ENCODE assay signal across 9 cellular contexts in genomic region chr14:77302926-77303325, GRCh38. TPM values are rescaled to one million over a fixed set of nuclear protein-coding genes. Genes with fewer than 3 reads are reported as not detected.
DNase-seq lines count a peak whose midpoint lies in the region; ATAC-seq and TF ChIP-seq lines count a peak whose summit lies in the region.
"Had no signal": no experiment of that assay in that cellular context is flagged by ENCODE, and none has a peak within 500 bp of the region (broad histone marks: within the 10 kb centered on the region; RNA-seq: fewer than 3 reads in every experiment).

No MANE protein-coding gene starts in this region.

- ATAC-seq in HG02610 (IDR thresholded peaks at IDR 0.05; ENCODE audit: unreplicated experiment) (peak; percentile 60), left colon (peak; percentile 19), GM23338 (no peak), HG03460 (IDR thresholded peaks at IDR 0.05; ENCODE audit: unreplicated experiment) (no peak)
- peak; percentile 90 for ATAC-seq in activated T-helper 17 cell treated with anti-CD3 and anti-CD28 coated beads, Interleukin-2, amount 50 U/mL, for 72 hours (replicated peaks)

- peak overlapping the region; percentile 68 for H3K4me3 Mint-ChIP-seq in activated T-helper 17 cell treated with anti-CD3 and anti-CD28 coated beads, Interleukin-2, amount 50 U/mL, for 72 hours
- no peak overlapping the region for H3K4me3 Mint-ChIP-seq in GM23338

- H2AFZ ChIP-seq in GM23338, result no peak overlapping the region

- no peak overlapping the region for H3K4me2 ChIP-seq in GM23338

- no peaks in the 10 kb centered on the region; the same call in 1 of the 2 replicates for H3K36me3 ChIP-seq in GM23338 (ENCODE audit: insufficient read depth)

- H3K9me2 ChIP-seq in GM23338 (ENCODE audit: insufficient read depth), result no peaks in the 10 kb centered on the region

- H3K9me3 Mint-ChIP-seq in activated T-helper 17 cell treated with anti-CD3 and anti-CD28 coated beads, Interleukin-2, amount 50 U/mL, for 72 hours, result no peaks in the 10 kb centered on the region
- H3K9me3 Mint-ChIP-seq in GM23338, result no peaks in the 10 kb centered on the region

- no peak overlapping the region for H3K27ac ChIP-seq in GM23338 (ENCODE audit: low read depth)

- H3F3A ChIP-seq in GM23338 (replicated peaks; ENCODE audit: low read depth), result no peaks in the 10 kb centered on the region; the same call in 1 of the 2 replicates

- no peaks in the 10 kb centered on the region for H3K27me3 ChIP-seq in GM23338 (ENCODE audit: insufficient read depth)

- H3K36me3 Mint-ChIP-seq in activated T-helper 17 cell treated with anti-CD3 and anti-CD28 coated beads, Interleukin-2, amount 50 U/mL, for 72 hours (ENCODE audit: low read depth), result peaks cover 16% of the 10 kb centered on the region
- H3K36me3 Mint-ChIP-seq in GM23338 (ENCODE audit: low read depth), result peaks cover 5% of the 10 kb centered on the region

- H4K20me1 ChIP-seq in GM23338 (replicated peaks; ENCODE audit: insufficient read depth), result no peaks in the 10 kb centered on the region; the same call in 1 of the 2 replicates

- peak overlapping the region; percentile 97 for H3K27ac Mint-ChIP-seq in activated T-helper 17 cell treated with anti-CD3 and anti-CD28 coated beads, Interleukin-2, amount 50 U/mL, for 72 hours
- H3K27ac Mint-ChIP-seq in GM23338, result no peak overlapping the region

- no peak for TF ChIP-seq CTCF in GM23338 (conservative IDR thresholded peaks at IDR 0.05; ENCODE audit: low read depth in 2 of 2)

- H3K27me3 Mint-ChIP-seq in activated T-helper 17 cell treated with anti-CD3 and anti-CD28 coated beads, Interleukin-2, amount 50 U/mL, for 72 hours, result no peaks in the 10 kb centered on the region
- H3K27me3 Mint-ChIP-seq in GM23338 (ENCODE audit: insufficient read depth, low read depth, poor library complexity), result peaks cover 2% of the 10 kb centered on the region

- DNase-seq in AG08395 (ENCODE audit: low spot score) (peak; percentile 47), left colon (no peak), GM23338 (ENCODE audit: low spot score) (no peak), GOT3 (lab: John Stamatoyannopoulos, UW) (no peak), ureter (ENCODE audit: low spot score) (no peak)
- DNase-seq: KBM-7 had no signal

- H3K4me1 ChIP-seq in GM23338 (ENCODE audit: insufficient read depth), result no peaks in the 10 kb centered on the region

- intact Hi-C loops in left colon (cut with DNase I, micrococcal nuclease), result no loop called here

- no peak overlapping the region for H3K4me3 ChIP-seq in GM23338

- H3K79me2 ChIP-seq in GM23338 (replicated peaks; ENCODE audit: insufficient read depth), result no peaks in the 10 kb centered on the region

- H3K4me1 Mint-ChIP-seq in activated T-helper 17 cell treated with anti-CD3 and anti-CD28 coated beads, Interleukin-2, amount 50 U/mL, for 72 hours, result peaks cover 19% of the 10 kb centered on the region
- peaks cover 6% of the 10 kb centered on the region; the same call in 2 of the 3 replicates for H3K4me1 Mint-ChIP-seq in GM23338

TF ChIP-seq in GM23338, 12 proteins besides CTCF, POLR2A, EP300 and RAD21 (continues in another document):
- TF ChIP-seq JUNB (IDR thresholded peaks at IDR 0.05; ENCODE audit: unreplicated experiment), result no peak
- TF ChIP-seq EZH2 (IDR thresholded peaks at IDR 0.05; ENCODE audit: low read depth, unreplicated experiment), result no peak
- no peak for TF ChIP-seq EZH2phosphoT487 (IDR thresholded peaks at IDR 0.05; ENCODE audit: unreplicated experiment)
- no peak for TF ChIP-seq ZNF331 (CRISPR knock-in tag; IDR thresholded peaks at IDR 0.05; ENCODE audit: low read depth)
- TF ChIP-seq CREB1 (CRISPR knock-in tag; IDR thresholded peaks at IDR 0.05; ENCODE audit: low read depth), result no peak
- TF ChIP-seq ZNF462 (CRISPR knock-in tag; IDR thresholded peaks at IDR 0.05), result no peak

RNA-seq across cellular contexts. Expression of gene POMT2, which starts 17.8 kb away (rescaled TPM):
- 10 to 100 TPM; 10.9 to 26.0 TPM for total RNA-seq in activated T-helper 17 cell treated with anti-CD3 and anti-CD28 coated beads, Interleukin-2, amount 50 U/mL, for 72 hours
- 10 to 100 TPM; 15.9 to 24.0 TPM for total RNA-seq in left colon
- total RNA-seq in GM23338 (2014; rRNA removed; shearing (Covaris generic)), result 29.9 and 35.4 TPM in 2 replicates
- polyA plus RNA-seq in GM23338 (2016; fragmentation: Nextera tagmentation; extraction: Ambion mirVana), result 20.5 and 24.3 TPM in 2 replicates
- total RNA-seq in ureter, result 37.6 TPM

RNA-seq across cellular contexts. Expression of gene GSTZ1, which starts 17.9 kb away (rescaled TPM):
- 10 to 100 TPM; 11.0 to 13.1 TPM for total RNA-seq in activated T-helper 17 cell treated with anti-CD3 and anti-CD28 coated beads, Interleukin-2, amount 50 U/mL, for 72 hours
- total RNA-seq in left colon (10 to 100 TPM; 30.7 to 34.4 TPM), ureter (29.4 TPM)
- 26.3 and 31.0 TPM in 2 replicates for total RNA-seq in GM23338 (2014; rRNA removed; shearing (Covaris generic))
- 29.0 and 30.4 TPM in 2 replicates for polyA plus RNA-seq in GM23338 (2016; fragmentation: Nextera tagmentation; extraction: Ambion mirVana)

RNA-seq across cellular contexts. Expression of gene NGB, which starts 31.9 kb away (rescaled TPM):
- not detected for total RNA-seq in activated T-helper 17 cell treated with anti-CD3 and anti-CD28 coated beads, Interleukin-2, amount 50 U/mL, for 72 hours
- total RNA-seq in left colon (under 1 TPM in 1 of 2 donors, not detected in 1; 0.31 TPM), ureter (not detected)
- 0.27 and 1.0 TPM in 2 replicates for total RNA-seq in GM23338 (2014; rRNA removed; shearing (Covaris generic))
- polyA plus RNA-seq in GM23338 (2016; fragmentation: Nextera tagmentation; extraction: Ambion mirVana), result 0.10 and 0.21 TPM in 2 replicates

Comparison
In these comparisons a context has a peak if more than half of its experiments do, and no peak if none do; other contexts are left out.
1. ATAC-seq: peak in HG02610 (single experiment), activated T-helper 17 cell treated with anti-CD3 and anti-CD28 coated beads, Interleukin-2, amount 50 U/mL, for 72 hours (single experiment) and left colon (single experiment); none in GM23338 (single experiment) and HG03460 (single experiment).